8 cellular contexts compared by ENCODE assay signal in genomic region chr5:154039458-154039829, GRCh38. TPM values are rescaled to one million over a fixed set of nuclear protein-coding genes. Genes with fewer than 3 reads are reported as not detected.
DNase-seq lines count a peak whose midpoint lies in the region; ATAC-seq, FAIRE-seq and TF ChIP-seq lines count a peak whose summit lies in the region.

No MANE protein-coding gene starts in this region.

- no peaks in the 10 kb centered on the region for H3K27me3 ChIP-seq in HCT116 (ENCODE audit: insufficient read depth, low read length)
- H3K27me3 ChIP-seq in right cardiac atrium (ENCODE audit: control insufficient read depth, insufficient read depth) = no peaks in the 10 kb centered on the region
- no peaks in the 10 kb centered on the region for H3K27me3 ChIP-seq in small intestine (ENCODE audit: control insufficient read depth in 2 of 2, insufficient read depth in 2 of 2, low read length in 2 of 2)

- no peak for ATAC-seq in HCT116
- ATAC-seq in activated B cell treated with CpG ODN at 0.5 μM for 24 hours (ENCODE audit: low read depth) = no peak
- no peak for ATAC-seq in right cardiac atrium
- no peak for ATAC-seq in HG03378 (IDR thresholded peaks at IDR 0.05; ENCODE audit: unreplicated experiment)

- POLR2A ChIA-PET in HCT116 (lab: Charles Lee) = interaction anchor here (0.7 to 1.7 kb wide), 3 partner anchors 9 to 19 kb away, joined by 4 to 7 read pairs (median 5); no protein-coding TSS in a partner anchor
- POLR2A ChIA-PET in activated B cell treated with CpG ODN at 0.5 μM for 24 hours (lab: Charles Lee) = interaction anchor here (0.6 to 2.7 kb wide), 10 partner anchors 17 to 819 kb away, joined by 3 to 23 read pairs (median 5); partner anchors contain the start of genes CNOT8 and GALNT10

- H3K27ac ChIP-seq in HCT116 (ENCODE audit: low read depth, low read length) (no peak overlapping the region), right cardiac atrium (ENCODE audit: low read length) (peak overlapping the region; percentile 26), small intestine (ENCODE audit: low read depth in 1 of 2, low read length in 1 of 2) (peak overlapping the region in 1 of 2 donors; percentile 98)

- no peaks in the 10 kb centered on the region for H3K27me3 Mint-ChIP-seq in activated B cell treated with CpG ODN at 0.5 μM for 24 hours

- no peaks in the 10 kb centered on the region for H3K9me2 ChIP-seq in HCT116 (ENCODE audit: insufficient read depth)

- H3K9ac ChIP-seq in HCT116 (ENCODE audit: low read length) = peak overlapping the region; percentile 74

- TF ChIP-seq RAD21 in HCT116 (IDR thresholded peaks at IDR 0.05; ENCODE audit: low read depth) = no peak

- WGBS in right cardiac atrium = 52% methylated on average over 1 of the region's 1 CpG
- WGBS in small intestine, 3 donors = 27 to 44% (median 42%) methylated on average over 1 of the region's 1 CpG

- no peaks in the 10 kb centered on the region for H3K9me3 Mint-ChIP-seq in activated B cell treated with CpG ODN at 0.5 μM for 24 hours

- TF ChIP-seq POLR2A in HCT116 (IDR thresholded peaks at IDR 0.05; ENCODE audit: borderline replicate concordance, extremely low read depth, insufficient read depth, insufficient read length) = no peak

- peaks cover 47% of the 10 kb centered on the region for H3K4me1 Mint-ChIP-seq in activated B cell treated with CpG ODN at 0.5 μM for 24 hours

- H3K4me3 ChIP-seq in HCT116 (replicated peaks in 1 of 2; ENCODE audit: low read depth in 1 of 2, low read length in 2 of 2) (peak overlapping the region; percentile 84 to 95), right cardiac atrium (ENCODE audit: low read length) (peak overlapping the region; percentile 66), small intestine (ENCODE audit: low read depth in 1 of 2, low read length in 2 of 2) (peak overlapping the region; percentile 48 to 57)

- peaks cover 7 to 11% of the 10 kb centered on the region in 2 experiments for H3K4me1 ChIP-seq in HCT116 (ENCODE audit: control insufficient read depth in 1 of 2, insufficient read depth in 2 of 2, low read length in 2 of 2)
- H3K4me1 ChIP-seq in right cardiac atrium (ENCODE audit: control insufficient read depth, insufficient read depth, low read length) = peaks cover 2% of the 10 kb centered on the region
- peaks cover 2% of the 10 kb centered on the region in 2 donors for H3K4me1 ChIP-seq in small intestine (ENCODE audit: control insufficient read depth in 2 of 2, insufficient read depth in 1 of 2, low read depth in 1 of 2, low read length in 1 of 2)

- H3K36me3 Mint-ChIP-seq in activated B cell treated with CpG ODN at 0.5 μM for 24 hours (ENCODE audit: low read depth) = peaks cover 16% of the 10 kb centered on the region

- DNase-seq in HCT116 (ENCODE audit: low read depth, low spot score) (no peak), activated B cell treated with CpG ODN at 0.5 μM for 24 hours (no peak), right cardiac atrium (no peak), small intestine (no peak), mesenteric fat pad (ENCODE audit: low spot score) (no peak), dedifferentiated amniotic fluid mesenchymal stem cell (ENCODE audit: extremely low spot score) (no peak), urothelium cell line (ENCODE audit: low spot score) (no peak)

- FAIRE-seq in small intestine (lab: Jason Lieb, UNC) (no peak), urothelium cell line (lab: Jason Lieb, UNC) (no peak)

- H3K27ac Mint-ChIP-seq in activated B cell treated with CpG ODN at 0.5 μM for 24 hours = peak overlapping the region; percentile 96

- CTCF ChIA-PET in HCT116 (lab: Charles Lee) = interaction anchor here (1.0 kb wide), 2 partner anchors 33 to 59 kb away, joined by 3 to 8 read pairs; no protein-coding TSS in a partner anchor
- CTCF ChIA-PET in activated B cell treated with CpG ODN at 0.5 μM for 24 hours (lab: Charles Lee) = interaction anchor here (1.4 kb wide), 1 partner anchor 33 kb away, joined by 4 read pairs; no protein-coding TSS in a partner anchor

- H3K36me3 ChIP-seq in HCT116 (ENCODE audit: control insufficient read depth in 1 of 2, insufficient read depth in 2 of 2, low read length in 2 of 2) (no peaks in the 10 kb centered on the region; a peak in 2 of 4 replicates), small intestine (ENCODE audit: control insufficient read depth in 2 of 2, insufficient read depth in 2 of 2, low read length in 2 of 2) (no peaks in the 10 kb centered on the region)

- peak overlapping the region; percentile 81 for H3K4me2 ChIP-seq in HCT116 (ENCODE audit: low read length)

- intact Hi-C loops in HCT116 (cut with micrococcal nuclease) = no loop called here
- intact Hi-C loops in activated B cell treated with CpG ODN at 0.5 μM for 24 hours (cut with micrococcal nuclease) = loop anchor here (2.0 to 5.0 kb wide), 2 partner anchors 715 to 903 kb away; partner anchors contain the start of genes LARP1 and MRPL22
- intact Hi-C loops in right cardiac atrium (cut with DNase I) = no loop called here

- TF ChIP-seq CTCF in HCT116 (IDR thresholded peaks at IDR 0.05 in 2 of 3, conservative IDR thresholded peaks at IDR 0.05 in 1 of 3; ENCODE audit: borderline replicate concordance in 1 of 3, insufficient read depth in 1 of 3, low read depth in 2 of 3, low read length in 2 of 3) = no peak
- TF ChIP-seq CTCF in activated B cell treated with CpG ODN at 0.5 μM for 24 hours (IDR thresholded peaks at IDR 0.05) = no peak

- H4K20me1 ChIP-seq in HCT116 (ENCODE audit: insufficient read depth) = no peaks in the 10 kb centered on the region; the same call in 1 of the 2 replicates

- peak overlapping the region; percentile 42 for H2AFZ ChIP-seq in HCT116 (ENCODE audit: low read depth, low read length, poor library complexity, severe bottlenecking)

- H3K9me3 ChIP-seq in HCT116 (ENCODE audit: control insufficient read depth in 1 of 2, insufficient read depth in 1 of 2, low read depth in 1 of 2, low read length in 2 of 2) = no peaks in the 10 kb centered on the region
- no peaks in the 10 kb centered on the region for H3K9me3 ChIP-seq in right cardiac atrium (ENCODE audit: control insufficient read depth, low read length)
- H3K9me3 ChIP-seq in small intestine (ENCODE audit: control insufficient read depth, low read depth) = no peaks in the 10 kb centered on the region

- no TSS peak for BruUV-seq in HCT116 (replicated peaks; lab: Mats Ljungman, UMichigan)

- peaks cover 49% of the 10 kb centered on the region for H3K79me2 ChIP-seq in HCT116 (ENCODE audit: insufficient read depth, low read length)

- RAD21 ChIA-PET in HCT116 (lab: Charles Lee; ENCODE audit: low non-redundant PET in 1 of 2, low total read pairs in 2 of 2, uncharacterized antibody in 2 of 2, unreplicated experiment in 2 of 2) = interaction anchor here (0.7 to 1.0 kb wide), 2 partner anchors 33 to 65 kb away, joined by 3 read pairs; no protein-coding TSS in a partner anchor

- peak overlapping the region; percentile 97 for H3K4me3 Mint-ChIP-seq in activated B cell treated with CpG ODN at 0.5 μM for 24 hours

TF ChIP-seq in HCT116, 20 proteins besides CTCF, POLR2A, EP300 and RAD21 (continues in another document):
- no peak for TF ChIP-seq ATF3 (IDR thresholded peaks at IDR 0.05)
- no peak for TF ChIP-seq EZH2phosphoT487 (IDR thresholded peaks at IDR 0.05; ENCODE audit: borderline replicate concordance)
- no peak for TF ChIP-seq CEBPB (IDR thresholded peaks at IDR 0.05; ENCODE audit: low read depth)
- no peak for TF ChIP-seq ELF1 (IDR thresholded peaks at IDR 0.05; ENCODE audit: borderline replicate concordance, low read depth)
- TF ChIP-seq REST (IDR thresholded peaks at IDR 0.05; ENCODE audit: low read depth) = no peak
- TF ChIP-seq TCF7L2 (IDR thresholded peaks at IDR 0.05; ENCODE audit: borderline replicate concordance, extremely low read depth, insufficient read depth, insufficient read length) = no peak
- TF ChIP-seq YY1 (IDR thresholded peaks at IDR 0.05; ENCODE audit: extremely low read depth, insufficient replicate concordance, low read depth, low read length) = no peak

RNA-seq across cellular contexts. Expression of gene MFAP3, which starts 0.7 kb away (rescaled TPM):
- total RNA-seq in HCT116 (2021; ENCODE audit: unreplicated experiment) = 18.5 TPM
- 8.0 and 8.2 TPM in 2 replicates for polyA plus RNA-seq in HCT116 (2012)
- 18.4 and 20.8 TPM in 2 replicates for total RNA-seq in activated B cell treated with CpG ODN at 0.5 μM for 24 hours
- 10 to 100 TPM; 24.0 to 32.7 (median 30.9) TPM for total RNA-seq in right cardiac atrium
- polyA plus RNA-seq in right cardiac atrium = 4.8 TPM
- 10 to 100 TPM in 1 of 3 donors, 1 to 10 TPM in 2; 4.2 to 12.6 (median 4.6) TPM for polyA plus RNA-seq in small intestine
- 34.0 TPM for total RNA-seq in mesenteric fat pad

RNA-seq across cellular contexts. Expression of gene FAM114A2, which starts 0.7 kb away (rescaled TPM):
- total RNA-seq in HCT116 (2021; ENCODE audit: unreplicated experiment) (19.8 TPM), activated B cell treated with CpG ODN at 0.5 μM for 24 hours (27.4 and 30.5 TPM in 2 replicates), right cardiac atrium (10 to 100 TPM; 28.9 to 46.3 (median 39.4) TPM), mesenteric fat pad (29.2 TPM)
- 6.2 and 9.5 TPM in 2 replicates for polyA plus RNA-seq in HCT116 (2012)
- polyA plus RNA-seq in right cardiac atrium (9.8 TPM), small intestine (10 to 100 TPM in 1 of 3 donors, 1 to 10 TPM in 2; 7.2 to 11.6 (median 10.0) TPM)
